In genomic region chr17:38559880-38560230, GRCh38 we compare ENCODE assay signal across 8 cellular contexts. TPM values are rescaled to one million over a fixed set of nuclear protein-coding genes. Genes with fewer than 3 reads are reported as not detected.
DNase-seq lines count a peak whose midpoint lies in the region; ATAC-seq and TF ChIP-seq lines count a peak whose summit lies in the region.
"Had no signal": no experiment of that assay in that cellular context is flagged by ENCODE, and none has a peak within 500 bp of the region (broad histone marks: within the 10 kb centered on the region; RNA-seq: fewer than 3 reads in every experiment).

No MANE protein-coding gene starts in this region.

- no peak overlapping the region for H3K27ac ChIP-seq in effector memory CD4-positive, alpha-beta T cell (ENCODE audit: insufficient read depth, low read length, poor library complexity, severe bottlenecking)
- no peak overlapping the region for H3K27ac ChIP-seq in stomach
- H3K27ac ChIP-seq: right atrium auricular region had no signal

- H3K9me3 ChIP-seq in effector memory CD4-positive, alpha-beta T cell (ENCODE audit: control insufficient read depth, low read length), result no peaks in the 10 kb centered on the region
- H3K9me3 ChIP-seq in stomach, result no peaks in the 10 kb centered on the region
- H3K9me3 ChIP-seq: right atrium auricular region had no signal

- intact Hi-C loops in stomach (cut with DNase I; ENCODE audit: low total_unique reads), result loop anchor here (10.0 kb wide), 1 partner anchor 105 kb away; no protein-coding TSS in a partner anchor

- DNase-seq in GM10266 (ENCODE audit: extremely low spot score) (no peak), NCI-H82 treated with DMSO at 0.1 percent for 48 hours (lab: John Stamatoyannopoulos, UW; ENCODE audit: unreplicated experiment) (peak; percentile 44), stomach (no peak), NCI-H345 (lab: John Stamatoyannopoulos, UW) (no peak)
- no peak for DNase-seq in effector memory CD4-positive, alpha-beta T cell
- no peak for DNase-seq in activated CD4-positive, alpha-beta T cell treated with anti-CD3 and anti-CD28 coated beads for 1 hour

- H3K27me3 ChIP-seq in effector memory CD4-positive, alpha-beta T cell (replicated peaks; ENCODE audit: control insufficient read depth, insufficient read depth, low read length, poor library complexity, severe bottlenecking), result peaks cover 41% of the 10 kb centered on the region
- peaks cover 20 to 80% (median 53%) of the 10 kb centered on the region in 3 donors for H3K27me3 ChIP-seq in stomach

- peak overlapping the region; percentile 73 for H3K4me3 ChIP-seq in effector memory CD4-positive, alpha-beta T cell (ENCODE audit: insufficient read depth, low read depth, low read length, poor library complexity, severe bottlenecking)
- H3K4me3 ChIP-seq in stomach, result peak overlapping the region; percentile 32 to 58 (median 47)

- H3K36me3 ChIP-seq in effector memory CD4-positive, alpha-beta T cell (ENCODE audit: control insufficient read depth, insufficient read depth, low read length), result no peaks in the 10 kb centered on the region
- H3K36me3 ChIP-seq in stomach, result no peaks in the 10 kb centered on the region
- H3K36me3 ChIP-seq: right atrium auricular region had no signal

- peaks cover 53% of the 10 kb centered on the region for H3K4me1 ChIP-seq in effector memory CD4-positive, alpha-beta T cell (ENCODE audit: control insufficient read depth, insufficient read depth, low read length, poor library complexity, severe bottlenecking)
- peaks cover 29 to 61% (median 35%) of the 10 kb centered on the region in 4 donors for H3K4me1 ChIP-seq in stomach

- TF ChIP-seq CTCF in GM10266 (IDR thresholded peaks at IDR 0.05; ENCODE audit: control insufficient read depth, insufficient read depth, low read depth, missing control alignments) (peak; percentile 11), stomach (IDR thresholded peaks at IDR 0.05) (no peak)

- TF ChIP-seq POLR2A in stomach (IDR thresholded peaks at IDR 0.05), result no peak

- 14 to 16% (median 15%) methylated on average over 6 of the region's 6 CpGs for WGBS in stomach, 5 donors

- no peak for ATAC-seq in GM18519 (IDR thresholded peaks at IDR 0.05; ENCODE audit: low FRiP score, unreplicated experiment)

- TF ChIP-seq EP300 in stomach (IDR thresholded peaks at IDR 0.05), result no peak

RNA-seq across cellular contexts. Expression of gene SRCIN1, which starts 45.9 kb away (rescaled TPM):
- total RNA-seq in stomach, result 10 to 100 TPM in 2 of 5 donors, 1 to 10 TPM in 1, under 1 TPM in 2; 0.29 to 21.9 (median 1.1) TPM
- polyA plus RNA-seq in stomach, result 1 to 10 TPM; 1.8 to 2.1 (median 1.9) TPM
